Comparison of ENCODE assay signal across 8 cellular contexts in the genomic region with DNA sequence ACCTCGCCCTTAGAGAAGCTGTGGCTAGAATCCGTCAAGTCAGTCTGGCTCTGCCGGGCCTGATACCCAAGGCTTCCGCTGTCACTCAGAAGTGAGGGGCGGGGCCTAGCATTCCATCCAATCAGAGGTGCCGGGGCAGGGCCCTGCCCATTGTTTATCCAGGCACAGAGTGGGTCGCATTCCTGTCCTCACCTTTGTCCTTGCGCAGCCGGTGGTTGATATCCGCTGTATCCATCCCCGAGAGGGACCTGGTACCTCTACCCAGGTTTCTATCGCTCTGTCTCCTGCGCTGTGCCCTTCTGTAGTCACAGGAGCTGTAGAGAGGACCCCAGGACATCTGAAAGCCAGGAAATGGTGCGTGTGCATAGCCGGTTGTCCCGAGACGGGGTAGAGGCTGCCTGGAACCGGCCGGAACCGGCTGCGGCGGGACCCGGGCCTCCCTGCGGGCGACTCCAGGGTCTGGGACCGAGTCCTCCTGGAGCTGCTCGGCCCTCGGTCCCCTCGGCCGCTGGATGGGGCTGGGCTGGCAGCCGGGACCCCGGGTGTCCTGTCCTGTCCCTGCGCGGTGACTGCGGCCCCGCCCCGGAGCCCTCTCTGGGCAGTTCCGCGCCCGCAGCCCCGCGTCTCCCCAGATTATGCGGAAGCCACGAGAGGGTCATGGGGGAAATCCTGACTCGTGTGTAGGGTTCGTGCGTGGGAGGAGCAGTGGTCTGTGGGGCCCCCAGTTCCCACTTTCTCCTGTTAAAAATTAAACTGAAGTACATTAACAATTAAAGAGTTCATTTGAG. TPM values are rescaled to one million over a fixed set of nuclear protein-coding genes. Genes with fewer than 3 reads are reported as not detected.
DNase-seq lines count a peak whose midpoint lies in the region; ATAC-seq and TF ChIP-seq lines count a peak whose summit lies in the region.

A gene (plus strand): TSS at position 183 of the 788 bp plus-strand sequence. CDS start 169 bp downstream, at position 352.

- H3K27ac ChIP-seq in CD8-positive, alpha-beta T cell (ENCODE audit: low read depth, low read length): peak within 1 kb of the TSS; percentile 80
- H3K27ac ChIP-seq in RWPE1: peak within 1 kb of the TSS; percentile 86

- intact Hi-C loops in CD8-positive, alpha-beta T cell (cut with DNase I, micrococcal nuclease): loop anchor here (1.0 to 10.0 kb wide), 9 partner anchors 23 to 197 kb away; a partner anchor contains a TSS

- POLR2A ChIA-PET in CD8-positive, alpha-beta T cell (lab: Charles Lee): interaction anchor here (1.3 to 2.8 kb wide), 4 partner anchors 10 to 41 kb away, joined by 3 to 22 read pairs (median 12); a partner anchor contains a TSS
- POLR2A ChIA-PET in RWPE1 (lab: Yijun Ruan, JAX; ENCODE audit: low non-redundant PET): no interaction called here

- TF ChIP-seq CTCF in CD8-positive, alpha-beta T cell (IDR thresholded peaks at IDR 0.05): no peak
- no peak for TF ChIP-seq CTCF in RWPE1 (conservative IDR thresholded peaks at IDR 0.05; ENCODE audit: low read depth)
- TF ChIP-seq CTCF in nephron (IDR thresholded peaks at IDR 0.05; ENCODE audit: unreplicated experiment in 3 of 3): no peak

- H3K9me3 Mint-ChIP-seq in CD8-positive, alpha-beta T cell: no peaks in the 10 kb centered on the region
- H3K9me3 Mint-ChIP-seq in nephron: peaks cover 11% of the 10 kb centered on the region

- H3K4me1 Mint-ChIP-seq in CD8-positive, alpha-beta T cell (ENCODE audit: low read depth): peaks cover 30% of the 10 kb centered on the region
- H3K4me1 Mint-ChIP-seq in nephron: peaks cover 24% of the 10 kb centered on the region

- H3K36me3 ChIP-seq in CD8-positive, alpha-beta T cell (ENCODE audit: insufficient read depth, low read length): no peaks in the 10 kb centered on the region

- H3K27me3 Mint-ChIP-seq in CD8-positive, alpha-beta T cell (ENCODE audit: low read depth): no peaks in the 10 kb centered on the region
- no peaks in the 10 kb centered on the region for H3K27me3 Mint-ChIP-seq in nephron (ENCODE audit: low read depth)

- peak; percentile 93 for ATAC-seq in CD8-positive, alpha-beta T cell
- ATAC-seq in GM21360 (IDR thresholded peaks at IDR 0.05; ENCODE audit: unreplicated experiment): peak; percentile 73

- peaks cover 13% of the 10 kb centered on the region for H3K4me1 ChIP-seq in CD8-positive, alpha-beta T cell (ENCODE audit: insufficient read depth, low read length)

- peak within 1 kb of the TSS; percentile 69 for H3K4me3 ChIP-seq in CD8-positive, alpha-beta T cell (ENCODE audit: low read depth, low read length)

- H3K27ac Mint-ChIP-seq in CD8-positive, alpha-beta T cell: peak within 1 kb of the TSS; percentile 98
- peak within 1 kb of the TSS; percentile 60 to 93 (median 92) for H3K27ac Mint-ChIP-seq in nephron

- no peaks in the 10 kb centered on the region for H3K9me3 ChIP-seq in CD8-positive, alpha-beta T cell (ENCODE audit: low read length)

- CTCF ChIA-PET in CD8-positive, alpha-beta T cell (lab: Charles Lee): interaction anchor here (0.9 to 4.0 kb wide), 8 partner anchors 13 to 584 kb away, joined by 3 to 76 read pairs (median 18); a partner anchor contains a TSS
- CTCF ChIA-PET in RWPE1 (lab: Yijun Ruan, JAX): interaction anchor here (0.6 to 0.7 kb wide), 4 partner anchors 26 to 603 kb away, joined by 3 to 6 read pairs (median 4); no protein-coding TSS in a partner anchor

- DNase-seq in CD8-positive, alpha-beta T cell: peak; percentile 73 to 93 (median 85)
- DNase-seq in HUDEP-2 (lab: John Stamatoyannopoulos, UW; ENCODE audit: unreplicated experiment in 76 of 76) (peak in 57 of 76 experiments; percentile 1 to 90 (median 56)), RWPE1 (ENCODE audit: low spot score) (peak; percentile 83), fibroblast of the conjunctiva (ENCODE audit: low read depth) (peak; percentile 32)
- DNase-seq in activated effector memory CD4-positive, alpha-beta T cell treated with anti-CD3 and anti-CD28 coated beads, Interleukin-2, amount 50 U/mL, for 16 hours: peak; percentile 95
- DNase-seq in stimulated activated naive CD4-positive, alpha-beta T cell treated with Interleukin-2 at 50 U/mL for 16 hours (lab: John Stamatoyannopoulos, UW): peak; percentile 81

- peak within 1 kb of the TSS; percentile 97 for H3K4me3 Mint-ChIP-seq in CD8-positive, alpha-beta T cell
- peak within 1 kb of the TSS; percentile 92 to 96 (median 95) for H3K4me3 Mint-ChIP-seq in nephron

- no peaks in the 10 kb centered on the region for H3K27me3 ChIP-seq in CD8-positive, alpha-beta T cell (ENCODE audit: insufficient read depth, low read length)

- peaks cover 13% of the 10 kb centered on the region for H3K36me3 Mint-ChIP-seq in CD8-positive, alpha-beta T cell
- H3K36me3 Mint-ChIP-seq in nephron (ENCODE audit: low read depth): peaks cover 38% of the 10 kb centered on the region

RNA-seq across cellular contexts. Expression of the gene that starts here (rescaled TPM):
- total RNA-seq in CD8-positive, alpha-beta T cell: 1 to 10 TPM; 1.5 to 1.8 TPM

Comparison
In these comparisons a context has a peak if more than half of its experiments do, and no peak if none do; other contexts are left out.
1. Peak in every context shown above with its lines: DNase-seq, ATAC-seq, H3K4me3 ChIP-seq and H3K27ac ChIP-seq.
2. DNase-seq: peak in every context shown above with its lines; median percentile 95 in activated effector memory CD4-positive, alpha-beta T cell treated with anti-CD3 and anti-CD28 coated beads, Interleukin-2, amount 50 U/mL, for 16 hours; 85 in CD8-positive, alpha-beta T cell; 83 in RWPE1; 81 in stimulated activated naive CD4-positive, alpha-beta T cell treated with Interleukin-2 at 50 U/mL for 16 hours; 56 in HUDEP-2; 32 in fibroblast of the conjunctiva.